In genomic region chr9:127084071-127085039, GRCh38 we compare ENCODE assay signal across 20 cellular contexts. TPM values are rescaled to one million over a fixed set of nuclear protein-coding genes. Genes with fewer than 3 reads are reported as not detected.
DNase-seq lines count a peak whose midpoint lies in the region; ATAC-seq and TF ChIP-seq lines count a peak whose summit lies in the region.
"Had no signal": no experiment of that assay in that cellular context is flagged by ENCODE, and none has a peak within 500 bp of the region (broad histone marks: within the 10 kb centered on the region; RNA-seq: fewer than 3 reads in every experiment).

No MANE protein-coding gene starts in this region.

- no peaks in the 10 kb centered on the region for H3K27me3 ChIP-seq in vagina
- H3K27me3 ChIP-seq: Peyer's patch had no signal

- H3K4me1 Mint-ChIP-seq in activated CD8-positive, alpha-beta T cell treated with anti-CD3 and anti-CD28 coated beads, Interleukin-2, amount 10 ng/mL, durations not matched to agents 7 days and 5 days (ENCODE audit: low read depth), result peaks cover 6% of the 10 kb centered on the region
- H3K4me1 Mint-ChIP-seq in activated CD8-positive, alpha-beta T cell treated with anti-CD3 and anti-CD28 coated beads for 36 hours (ENCODE audit: low read depth), result peaks cover 10% of the 10 kb centered on the region
- H3K4me1 Mint-ChIP-seq in osteocyte (ENCODE audit: unreplicated experiment), result no peaks in the 10 kb centered on the region

- H3K9me3 ChIP-seq in KOPT-K1 (ENCODE audit: insufficient read depth, low read length, poor library complexity, severe bottlenecking), result no peaks in the 10 kb centered on the region
- H3K9me3 ChIP-seq in vagina, result no peaks in the 10 kb centered on the region
- H3K9me3 ChIP-seq: Peyer's patch had no signal

- no peak for TF ChIP-seq POLR2A in vagina (IDR thresholded peaks at IDR 0.05)

- H3K27ac ChIP-seq in KOPT-K1 (ENCODE audit: low read depth, low read length, poor library complexity, severe bottlenecking) (peak overlapping the region; percentile 46), vagina (no peak overlapping the region)
- H3K27ac ChIP-seq: HL-60, Peyer's patch had no signal

- H3K4me3 ChIP-seq in vagina, result no peak overlapping the region
- H3K4me3 ChIP-seq: Peyer's patch had no signal

- no peak overlapping the region for H3K27ac Mint-ChIP-seq in activated CD8-positive, alpha-beta T cell treated with anti-CD3 and anti-CD28 coated beads, Interleukin-2, amount 10 ng/mL, durations not matched to agents 7 days and 5 days
- H3K27ac Mint-ChIP-seq in activated CD8-positive, alpha-beta T cell treated with anti-CD3 and anti-CD28 coated beads for 36 hours, result no peak overlapping the region
- H3K27ac Mint-ChIP-seq in osteocyte (ENCODE audit: unreplicated experiment), result no peak overlapping the region
- H3K27ac Mint-ChIP-seq: HFFc6 had no signal

- no peak overlapping the region for H3K4me3 Mint-ChIP-seq in activated CD8-positive, alpha-beta T cell treated with anti-CD3 and anti-CD28 coated beads, Interleukin-2, amount 10 ng/mL, durations not matched to agents 7 days and 5 days
- no peak overlapping the region for H3K4me3 Mint-ChIP-seq in activated CD8-positive, alpha-beta T cell treated with anti-CD3 and anti-CD28 coated beads for 36 hours
- no peak overlapping the region for H3K4me3 Mint-ChIP-seq in osteocyte (ENCODE audit: unreplicated experiment)
- H3K4me3 Mint-ChIP-seq: HFFc6 had no signal

- peaks cover 7% of the 10 kb centered on the region for H3K4me1 ChIP-seq in vagina
- H3K4me1 ChIP-seq: Peyer's patch had no signal

- CTCF ChIA-PET in activated CD8-positive, alpha-beta T cell treated with anti-CD3 and anti-CD28 coated beads, Interleukin-2, amount 10 ng/mL, durations not matched to agents 7 days and 5 days (lab: Charles Lee), result interaction anchor here (1.0 to 1.1 kb wide), 2 partner anchors 36 to 119 kb away, joined by 3 read pairs; no protein-coding TSS in a partner anchor
- CTCF ChIA-PET in activated CD8-positive, alpha-beta T cell treated with anti-CD3 and anti-CD28 coated beads for 36 hours (lab: Charles Lee), result no interaction called here

- no peak for TF ChIP-seq CTCF in activated CD8-positive, alpha-beta T cell treated with anti-CD3 and anti-CD28 coated beads for 36 hours (IDR thresholded peaks at IDR 0.05)
- no peak for TF ChIP-seq CTCF in osteocyte (IDR thresholded peaks at IDR 0.05)
- TF ChIP-seq CTCF in vagina (IDR thresholded peaks at IDR 0.05), result no peak

- H3K36me3 Mint-ChIP-seq in activated CD8-positive, alpha-beta T cell treated with anti-CD3 and anti-CD28 coated beads, Interleukin-2, amount 10 ng/mL, durations not matched to agents 7 days and 5 days (ENCODE audit: low read depth), result no peaks in the 10 kb centered on the region
- H3K36me3 Mint-ChIP-seq in activated CD8-positive, alpha-beta T cell treated with anti-CD3 and anti-CD28 coated beads for 36 hours (ENCODE audit: low read depth), result no peaks in the 10 kb centered on the region
- peaks cover 18% of the 10 kb centered on the region for H3K36me3 Mint-ChIP-seq in osteocyte (ENCODE audit: unreplicated experiment)

- H3K27me3 Mint-ChIP-seq in activated CD8-positive, alpha-beta T cell treated with anti-CD3 and anti-CD28 coated beads, Interleukin-2, amount 10 ng/mL, durations not matched to agents 7 days and 5 days (ENCODE audit: low read depth), result no peaks in the 10 kb centered on the region
- peaks cover 3% of the 10 kb centered on the region for H3K27me3 Mint-ChIP-seq in activated CD8-positive, alpha-beta T cell treated with anti-CD3 and anti-CD28 coated beads for 36 hours
- no peaks in the 10 kb centered on the region for H3K27me3 Mint-ChIP-seq in osteocyte (ENCODE audit: unreplicated experiment)

- POLR2A ChIA-PET in activated CD8-positive, alpha-beta T cell treated with anti-CD3 and anti-CD28 coated beads, Interleukin-2, amount 10 ng/mL, durations not matched to agents 7 days and 5 days (lab: Charles Lee), result no interaction called here
- POLR2A ChIA-PET in activated CD8-positive, alpha-beta T cell treated with anti-CD3 and anti-CD28 coated beads for 36 hours (lab: Charles Lee), result no interaction called here

- intact Hi-C loops in activated CD8-positive, alpha-beta T cell treated with anti-CD3 and anti-CD28 coated beads for 36 hours (cut with micrococcal nuclease), result no loop called here
- intact Hi-C loops in vagina (cut with DNase I), result no loop called here

- DNase-seq in activated CD8-positive, alpha-beta T cell treated with anti-CD3 and anti-CD28 coated beads, Interleukin-2, amount 10 ng/mL, durations not matched to agents 7 days and 5 days, result no peak
- no peak for DNase-seq in activated CD8-positive, alpha-beta T cell treated with anti-CD3 and anti-CD28 coated beads for 36 hours
- DNase-seq in islet precursor cell (peak; percentile 44), osteocyte (ENCODE audit: extremely low spot score, unreplicated experiment) (peak; percentile 64), vagina (ENCODE audit: extremely low spot score in 2 of 2) (no peak)
- DNase-seq: 8988T, COR-L47, DMS53, H7, HFFc6, NCI-H1092 treated with DMSO at 0.1 percent for 48 hours, NCI-H146, NCI-H2029 treated with DMSO at 0.1 percent for 48 hours, NCI-H446 treated with DMSO at 0.1 percent for 48 hours, NCI-H69 had no signal

- ATAC-seq in activated CD8-positive, alpha-beta T cell treated with anti-CD3 and anti-CD28 coated beads, Interleukin-2, amount 10 ng/mL, durations not matched to agents 7 days and 5 days, result peak; percentile 23
- no peak for ATAC-seq in activated CD8-positive, alpha-beta T cell treated with anti-CD3 and anti-CD28 coated beads for 36 hours
- ATAC-seq in HG02970 (IDR thresholded peaks at IDR 0.05; ENCODE audit: low FRiP score, unreplicated experiment) (no peak), HG03097 (IDR thresholded peaks at IDR 0.05; ENCODE audit: low FRiP score, unreplicated experiment) (no peak)

- H3K9me3 Mint-ChIP-seq in activated CD8-positive, alpha-beta T cell treated with anti-CD3 and anti-CD28 coated beads, Interleukin-2, amount 10 ng/mL, durations not matched to agents 7 days and 5 days (ENCODE audit: insufficient read depth), result no peaks in the 10 kb centered on the region
- H3K9me3 Mint-ChIP-seq in activated CD8-positive, alpha-beta T cell treated with anti-CD3 and anti-CD28 coated beads for 36 hours, result no peaks in the 10 kb centered on the region
- peaks cover 3% of the 10 kb centered on the region for H3K9me3 Mint-ChIP-seq in osteocyte (ENCODE audit: unreplicated experiment)

- H3K36me3 ChIP-seq in KOPT-K1 (ENCODE audit: insufficient read depth, low read length), result no peaks in the 10 kb centered on the region; the same call in 1 of the 2 replicates
- H3K36me3 ChIP-seq in vagina, result peaks cover 0 to 13% of the 10 kb centered on the region in 2 donors

RNA-seq across cellular contexts. Expression of gene ANGPTL2, which starts 38.1 kb away (rescaled TPM):
- total RNA-seq in activated CD8-positive, alpha-beta T cell treated with anti-CD3 and anti-CD28 coated beads, Interleukin-2, amount 10 ng/mL, durations not matched to agents 7 days and 5 days, result not detected
- not detected for total RNA-seq in activated CD8-positive, alpha-beta T cell treated with anti-CD3 and anti-CD28 coated beads for 36 hours
- total RNA-seq in osteocyte, result 34.8 and 40.0 TPM in 2 replicates
- total RNA-seq in vagina, result 65.8 TPM

Comparison
In these comparisons a context has a peak if more than half of its experiments do, and no peak if none do; other contexts are left out.
1. DNase-seq: peak in islet precursor cell (single experiment) and osteocyte (single experiment); none in activated CD8-positive, alpha-beta T cell treated with anti-CD3 and anti-CD28 coated beads, Interleukin-2, amount 10 ng/mL, durations not matched to agents 7 days and 5 days (single experiment), activated CD8-positive, alpha-beta T cell treated with anti-CD3 and anti-CD28 coated beads for 36 hours (single experiment) and vagina (0 of 2).
2. RNA of gene ANGPTL2, which starts 38.1 kb away (total RNA-seq): 65.8 TPM in vagina (single experiment) and 34.8 to 40.0 TPM in osteocyte; not detected in activated CD8-positive, alpha-beta T cell treated with anti-CD3 and anti-CD28 coated beads, Interleukin-2, amount 10 ng/mL, durations not matched to agents 7 days and 5 days and not detected in activated CD8-positive, alpha-beta T cell treated with anti-CD3 and anti-CD28 coated beads for 36 hours; every median in the first group is over 10 times any median in the second.